In genomic region chr16:69691980-69692911, GRCh38 we compare ENCODE assay signal across 13 cellular contexts.
DNase-seq lines count a peak whose midpoint lies in the region; ATAC-seq and TF ChIP-seq lines count a peak whose summit lies in the region.
"Had no signal": no experiment of that assay in that cellular context is flagged by ENCODE, and none has a peak within 500 bp of the region (broad histone marks: within the 10 kb centered on the region; RNA-seq: fewer than 3 reads in every experiment).

No MANE protein-coding gene starts in this region.

- H3K4me3 ChIP-seq in AG10803 (ENCODE audit: low read length) = no peak overlapping the region
- H3K4me3 ChIP-seq in GM12864 (ENCODE audit: low read depth, low read length) = no peak overlapping the region

- no peak overlapping the region for H3K4me3 Mint-ChIP-seq in activated naive CD8-positive, alpha-beta T cell treated with anti-CD3 and anti-CD28 coated beads, Interleukin-2, amount 50 U/mL, for 24 hours
- no peak overlapping the region for H3K4me3 Mint-ChIP-seq in memory B cell

- TF ChIP-seq CTCF in AG10803 (conservative IDR thresholded peaks at IDR 0.05; ENCODE audit: low read length) (no peak), GM12864 (IDR thresholded peaks at IDR 0.05; ENCODE audit: low read depth, low read length, missing control alignments) (no peak)

- peaks cover 10% of the 10 kb centered on the region for H3K4me1 Mint-ChIP-seq in activated naive CD8-positive, alpha-beta T cell treated with anti-CD3 and anti-CD28 coated beads, Interleukin-2, amount 50 U/mL, for 24 hours
- H3K4me1 Mint-ChIP-seq in memory B cell = peaks cover 18% of the 10 kb centered on the region

- H3K36me3 Mint-ChIP-seq in activated naive CD8-positive, alpha-beta T cell treated with anti-CD3 and anti-CD28 coated beads, Interleukin-2, amount 50 U/mL, for 24 hours (ENCODE audit: low read depth) = peaks cover 60% of the 10 kb centered on the region
- H3K36me3 Mint-ChIP-seq in memory B cell = peaks cover 36% of the 10 kb centered on the region

- peak overlapping the region; percentile 55 for H3K27ac Mint-ChIP-seq in activated naive CD8-positive, alpha-beta T cell treated with anti-CD3 and anti-CD28 coated beads, Interleukin-2, amount 50 U/mL, for 24 hours
- H3K27ac Mint-ChIP-seq in memory B cell = peak overlapping the region; percentile 82

- peak; percentile 80 for DNase-seq in AG10803 (ENCODE audit: low read depth)
- DNase-seq in GM12864 (ENCODE audit: low read depth) = peak; percentile 18
- DNase-seq in activated naive CD8-positive, alpha-beta T cell treated with anti-CD3 and anti-CD28 coated beads, Interleukin-2, amount 50 U/mL, for 24 hours = no peak
- DNase-seq in memory B cell (ENCODE audit: low spot score in 2 of 2) = no peak
- no peak for DNase-seq in NCI-H1436 (lab: John Stamatoyannopoulos, UW)
- DNase-seq: amniotic stem cell, DMS79, NCI-H1436 treated with DMSO at 0.1 percent for 48 hours had no signal

- H3K9me3 Mint-ChIP-seq in activated naive CD8-positive, alpha-beta T cell treated with anti-CD3 and anti-CD28 coated beads, Interleukin-2, amount 50 U/mL, for 24 hours = no peaks in the 10 kb centered on the region
- no peaks in the 10 kb centered on the region for H3K9me3 Mint-ChIP-seq in memory B cell

- H3K27me3 Mint-ChIP-seq in activated naive CD8-positive, alpha-beta T cell treated with anti-CD3 and anti-CD28 coated beads, Interleukin-2, amount 50 U/mL, for 24 hours = no peaks in the 10 kb centered on the region
- H3K27me3 Mint-ChIP-seq in memory B cell = no peaks in the 10 kb centered on the region

- ATAC-seq in activated naive CD8-positive, alpha-beta T cell treated with anti-CD3 and anti-CD28 coated beads, Interleukin-2, amount 50 U/mL, for 24 hours = peak; percentile 73
- ATAC-seq in memory B cell (ENCODE audit: low read depth) (peak; percentile 48), GM21737 (IDR thresholded peaks at IDR 0.05; ENCODE audit: unreplicated experiment) (no peak), GM19035 (IDR thresholded peaks at IDR 0.05; ENCODE audit: unreplicated experiment) (no peak), HG03139 (IDR thresholded peaks at IDR 0.05; ENCODE audit: unreplicated experiment) (no peak)
- ATAC-seq: HCT116, left lobe of liver had no signal

Comparison
In these comparisons a context has a peak if more than half of its experiments do, and no peak if none do; other contexts are left out.
1. DNase-seq: peak in AG10803 (single experiment) and GM12864 (single experiment); none in activated naive CD8-positive, alpha-beta T cell treated with anti-CD3 and anti-CD28 coated beads, Interleukin-2, amount 50 U/mL, for 24 hours (single experiment), memory B cell (0 of 2) and NCI-H1436 (single experiment).
2. ATAC-seq: peak in activated naive CD8-positive, alpha-beta T cell treated with anti-CD3 and anti-CD28 coated beads, Interleukin-2, amount 50 U/mL, for 24 hours (single experiment) and memory B cell (single experiment); none in GM21737 (single experiment), GM19035 (single experiment) and HG03139 (single experiment).